14 cellular contexts compared by ENCODE assay signal in the genomic region with DNA sequence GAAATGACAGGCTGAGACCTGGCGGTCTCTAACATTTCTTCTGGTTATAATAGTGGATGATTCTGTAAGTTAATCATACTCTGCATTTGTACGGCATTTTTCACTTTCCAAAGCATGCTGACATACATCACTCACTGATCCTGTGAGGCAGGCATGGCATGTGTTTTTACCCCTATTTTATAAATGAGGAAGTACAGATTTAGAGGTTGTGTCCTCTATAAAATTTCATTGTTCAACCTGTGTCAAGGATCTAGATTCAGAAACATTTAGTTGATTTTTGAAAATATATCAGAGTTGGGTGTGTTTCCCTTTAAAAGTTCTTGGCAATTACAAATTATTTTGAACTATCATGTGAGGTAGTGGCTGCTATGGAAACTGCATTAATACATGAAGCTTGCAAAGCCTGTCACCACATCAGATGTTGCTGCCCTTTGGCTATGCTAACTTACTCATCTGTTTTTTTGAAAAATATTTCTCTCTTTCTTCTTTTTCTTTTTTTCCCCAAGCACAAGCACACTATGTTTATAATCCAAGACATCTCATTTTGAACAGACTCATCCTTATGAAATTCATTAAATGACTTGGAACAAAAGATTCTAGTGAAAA.
DNase-seq lines count a peak whose midpoint lies in the region; ATAC-seq and TF ChIP-seq lines count a peak whose summit lies in the region.
"Had no signal": no experiment of that assay in that cellular context is flagged by ENCODE, and none has a peak within 500 bp of the region (broad histone marks: within the 10 kb centered on the region; RNA-seq: fewer than 3 reads in every experiment).

No MANE protein-coding gene starts in this region.

- H3K27me3 ChIP-seq in BJ (ENCODE audit: control insufficient read depth, insufficient read depth, low read length): no peaks in the 10 kb centered on the region
- peaks cover 5% of the 10 kb centered on the region; the same call in 1 of the 2 replicates for H3K27me3 ChIP-seq in H7 (ENCODE audit: control insufficient read depth, insufficient read depth, low read length)
- H3K27me3 ChIP-seq: vagina had no signal

- H3K36me3 ChIP-seq in BJ (ENCODE audit: control insufficient read depth, insufficient read depth, low read length) (no peaks in the 10 kb centered on the region), H7 (replicated peaks; ENCODE audit: control insufficient read depth, insufficient read depth, low read length) (no peaks in the 10 kb centered on the region)
- H3K36me3 ChIP-seq: vagina had no signal

- CTCF ChIA-PET in BJ (lab: Yijun Ruan, JAX): interaction anchor here (0.6 kb wide), 1 partner anchor 111 kb away, joined by 3 read pairs; no protein-coding TSS in a partner anchor

- intact Hi-C loops in Right ventricle myocardium inferior (cut with DNase I): no loop called here

- ATAC-seq in Right ventricle myocardium inferior (no peak), GM19324 (IDR thresholded peaks at IDR 0.05; ENCODE audit: low FRiP score, unreplicated experiment) (no peak), omental fat pad (ENCODE audit: low FRiP score) (no peak)
- ATAC-seq: GM23338, natural killer cell had no signal

- H3K4me3 ChIP-seq in BJ (ENCODE audit: low read depth, low read length) (no peak overlapping the region), choroid plexus epithelial cell (ENCODE audit: low read depth, low read length) (no peak overlapping the region), H7 (ENCODE audit: insufficient read depth, low read depth, low read length) (no peak overlapping the region)
- H3K4me3 ChIP-seq: GM23338, vagina had no signal

- peak; percentile 78 for DNase-seq in BJ (ENCODE audit: low read depth)
- DNase-seq in M059J (ENCODE audit: low read depth): peak; percentile 80
- peak; percentile 97 for DNase-seq in choroid plexus epithelial cell (ENCODE audit: low read depth)
- peak; percentile 62 to 92 for DNase-seq in lung microvascular endothelial cell (ENCODE audit: low read depth in 2 of 2)
- DNase-seq in Right ventricle myocardium inferior (ENCODE audit: missing footprints): no peak
- no peak for DNase-seq in H7
- no peak for DNase-seq in omental fat pad (ENCODE audit: low spot score)
- DNase-seq: CD4-positive, alpha-beta T cell; natural killer cell; NCI-H1930; stimulated activated CD4-positive, alpha-beta T cell treated with anti-CD3 and anti-CD28 coated beads, Interleukin-12 subunit alpha, Interleukin-12 subunit beta, amount 100 ng/mL, for 4 hours had no signal

- POLR2A ChIA-PET in BJ (lab: Charles Lee): no interaction called here

- TF ChIP-seq CTCF in BJ (IDR thresholded peaks at IDR 0.05; ENCODE audit: insufficient read depth, low read depth, low read length) (no peak), choroid plexus epithelial cell (conservative IDR thresholded peaks at IDR 0.05; ENCODE audit: low read depth, low read length) (no peak), omental fat pad (IDR thresholded peaks at IDR 0.05) (no peak)

Comparison
In these comparisons a context has a peak if more than half of its experiments do, and no peak if none do; other contexts are left out.
1. DNase-seq: peak in BJ (single experiment), M059J (single experiment), choroid plexus epithelial cell (single experiment) and lung microvascular endothelial cell (2 of 2); none in Right ventricle myocardium inferior (single experiment), H7 (single experiment) and omental fat pad (single experiment).